ENCODE assay signal across 8 cellular contexts in genomic region chr10:72297968-72298773, GRCh38. TPM values are rescaled to one million over a fixed set of nuclear protein-coding genes. Genes with fewer than 3 reads are reported as not detected.
A peak's percentile ranks its signal among the peaks of the same experiment; 100 is the strongest.
DNase-seq lines count a peak whose midpoint lies in the region; ATAC-seq and TF ChIP-seq lines count a peak whose summit lies in the region.

No MANE protein-coding gene starts in this region.

- DNase-seq in DMS79 treated with DMSO at 0.1 percent for 48 hours (lab: John Stamatoyannopoulos, UW) (peak; percentile 79), KG1 (lab: John Stamatoyannopoulos, UW) (peak; percentile 72), RPMI7951 (ENCODE audit: low read depth) (peak; percentile 98), fibroblast of villous mesenchyme (ENCODE audit: low read depth) (peak; percentile 100), neural crest cell (ENCODE audit: low read depth, low spot score) (peak; percentile 93)
- DNase-seq in activated effector memory CD4-positive, alpha-beta T cell treated with anti-CD3 and anti-CD28 coated beads, Interleukin-2, amount 50 U/mL, for 16 hours: peak; percentile 96

- peak overlapping the region; percentile 99 for H3K27ac Mint-ChIP-seq in neural crest cell (ENCODE audit: unreplicated experiment)

- H3K36me3 Mint-ChIP-seq in neural crest cell (ENCODE audit: low read depth): no peaks in the 10 kb centered on the region

- H3K4me3 ChIP-seq in fibroblast of villous mesenchyme (ENCODE audit: low read depth, low read length) (peak overlapping the region; percentile 61), stomach smooth muscle (ENCODE audit: low read length in 2 of 2) (peak overlapping the region; percentile 87 to 95)

- no peaks in the 10 kb centered on the region for H3K27me3 Mint-ChIP-seq in neural crest cell (ENCODE audit: low read depth)

- TF ChIP-seq CTCF in fibroblast of villous mesenchyme (IDR thresholded peaks at IDR 0.05; ENCODE audit: insufficient read depth, low read depth, low read length) (no peak), neural crest cell (conservative IDR thresholded peaks at IDR 0.05) (no peak)

- peak overlapping the region; percentile 79 for H3K4me3 Mint-ChIP-seq in neural crest cell

- peaks cover 2% of the 10 kb centered on the region for H3K9me3 Mint-ChIP-seq in neural crest cell

- ATAC-seq in GM21723 (IDR thresholded peaks at IDR 0.05; ENCODE audit: unreplicated experiment): peak; percentile 75

- no peaks in the 10 kb centered on the region for H3K27me3 ChIP-seq in stomach smooth muscle (ENCODE audit: control insufficient read depth in 1 of 2, insufficient read depth in 2 of 2, low read length in 2 of 2)

- no peaks in the 10 kb centered on the region for H3K36me3 ChIP-seq in stomach smooth muscle (ENCODE audit: control insufficient read depth in 2 of 2, insufficient read depth in 2 of 2, low read length in 2 of 2)

- H3K4me1 ChIP-seq in stomach smooth muscle (ENCODE audit: control insufficient read depth, insufficient read depth, low read length): peaks cover 12% of the 10 kb centered on the region

- no peaks in the 10 kb centered on the region for H3K9me3 ChIP-seq in stomach smooth muscle (ENCODE audit: control insufficient read depth in 2 of 2, low read length in 2 of 2)

- peak overlapping the region; percentile 89 for H3K27ac ChIP-seq in stomach smooth muscle (ENCODE audit: low read length)

- peaks cover 33% of the 10 kb centered on the region for H3K4me1 Mint-ChIP-seq in neural crest cell

- H3K9ac ChIP-seq in stomach smooth muscle (ENCODE audit: low read length in 2 of 2): peak overlapping the region; percentile 92

RNA-seq across cellular contexts. Expression of gene DDIT4, which starts 24.4 kb away (rescaled TPM):
- 138 and 156 TPM in 2 replicates for total RNA-seq in RPMI7951 (2014; rRNA removed; shearing (Covaris generic))
- 88.5 and 325 TPM in 2 replicates for total RNA-seq in fibroblast of villous mesenchyme
- 68.6 and 80.1 TPM in 2 replicates for total RNA-seq in neural crest cell

RNA-seq across cellular contexts. Expression of gene DNAJB12, which starts 56.5 kb away (rescaled TPM):
- 20.8 and 24.9 TPM in 2 replicates for total RNA-seq in RPMI7951 (2014; rRNA removed; shearing (Covaris generic))
- total RNA-seq in fibroblast of villous mesenchyme: 32.5 and 32.8 TPM in 2 replicates
- 32.4 and 36.5 TPM in 2 replicates for total RNA-seq in neural crest cell

Comparison
In these comparisons a context has a peak if more than half of its experiments do, and no peak if none do; other contexts are left out.
1. Peak in every context shown above with its lines: DNase-seq, ATAC-seq, H3K4me3 ChIP-seq and H3K27ac ChIP-seq.